27 cellular contexts compared by ENCODE assay signal in the genomic region with DNA sequence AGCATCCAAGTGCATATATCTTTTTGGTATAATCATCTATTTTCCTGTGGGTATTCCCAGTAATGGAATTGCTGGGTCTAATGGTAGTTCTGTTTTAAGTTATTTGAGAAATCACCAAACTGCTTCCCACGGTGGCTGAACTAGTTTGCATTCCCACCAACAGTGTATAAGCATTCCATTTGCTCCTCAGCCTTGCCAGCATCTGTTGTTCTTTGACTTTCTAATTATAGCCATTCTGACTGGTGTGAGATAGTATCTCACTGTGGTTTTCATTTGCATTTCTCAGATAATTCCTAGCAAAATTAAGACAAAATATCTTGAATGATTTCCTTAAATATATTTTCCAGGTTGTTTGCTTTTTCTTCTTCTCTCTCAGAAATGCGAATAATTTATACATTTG.
DNase-seq lines count a peak whose midpoint lies in the region; ATAC-seq and TF ChIP-seq lines count a peak whose summit lies in the region.
"Had no signal": no experiment of that assay in that cellular context is flagged by ENCODE, and none has a peak within 500 bp of the region (broad histone marks: within the 10 kb centered on the region; RNA-seq: fewer than 3 reads in every experiment).

No MANE protein-coding gene starts in this region.

- H3K4me1 ChIP-seq in heart right ventricle (peaks cover 0 to 5% (median 0%) of the 10 kb centered on the region in 9 donors), mesenchymal stem cell (ENCODE audit: control insufficient read depth, insufficient read depth, low read depth, low read length) (no peaks in the 10 kb centered on the region), MM.1S (ENCODE audit: low read length) (no peaks in the 10 kb centered on the region)
- H3K4me1 ChIP-seq: spleen, thyroid gland had no signal

- no peak overlapping the region for H4K91ac ChIP-seq in mesenchymal stem cell (ENCODE audit: low read length)

- H3K4ac ChIP-seq in mesenchymal stem cell (ENCODE audit: low read depth in 1 of 2, low read length in 2 of 2): no peak overlapping the region

- no peak overlapping the region for H3K23ac ChIP-seq in mesenchymal stem cell (ENCODE audit: low read length in 2 of 2)

- no peaks in the 10 kb centered on the region for H3K79me1 ChIP-seq in mesenchymal stem cell (replicated peaks; ENCODE audit: low read length, poor library complexity, severe bottlenecking)

- H3F3A ChIP-seq in MM.1S (ENCODE audit: insufficient read depth, low read length): no peaks in the 10 kb centered on the region

- DNase-seq in Right ventricle myocardium superior: no peak
- no peak for DNase-seq in heart right ventricle
- DNase-seq in astrocyte of the cerebellum (ENCODE audit: low read depth): peak; percentile 44
- peak; percentile 23 for DNase-seq in mesenchymal stem cell
- DNase-seq in NCI-H2081 treated with DMSO at 0.1 percent for 48 hours (lab: John Stamatoyannopoulos, UW): no peak
- DNase-seq in SKM-1 treated with dmso at 0.1 percent for 144 hours (lab: John Stamatoyannopoulos, UW; ENCODE audit: unreplicated experiment): no peak
- no peak for DNase-seq in MM.1S
- DNase-seq: activated B cell treated with CpG ODN at 0.5 μM for 24 hours; activated CD8-positive, alpha-beta memory T cell treated with anti-CD3 and anti-CD28 coated beads, Interleukin-2, amount 50 U/mL, for 48 hours; aorta; CD8-positive, alpha-beta memory T cell; cerebellar nuclear complex; DMS53; foreskin fibroblast; Karpas-422; natural killer cell; NCI-H1048; NCI-H187; NCI-H2227 treated with DMSO at 0.1 percent for 48 hours; spleen; stimulated activated CD4-positive, alpha-beta T cell treated with anti-CD3 and anti-CD28 coated beads, Interleukin-4, amount 100 ng/mL, for 1 hour; stimulated activated naive CD8-positive, alpha-beta T cell treated with anti-CD3 and anti-CD28 coated beads, Interleukin-15, Interleukin-2, amounts not matched to agents 100 U/mL and 50 U/mL, for 24 hours; T1000; thyroid gland had no signal

- H2AFZ ChIP-seq in mesenchymal stem cell (ENCODE audit: low read depth, low read length) (no peak overlapping the region), MM.1S (ENCODE audit: low read length) (no peak overlapping the region)

- H3K27ac ChIP-seq in heart right ventricle (no peak overlapping the region), mesenchymal stem cell (ENCODE audit: low read length, poor library complexity, severe bottlenecking) (no peak overlapping the region), MM.1S (ENCODE audit: low read length) (no peak overlapping the region)
- H3K27ac ChIP-seq: 22Rv1, spleen, thyroid gland had no signal

- H2AK5ac ChIP-seq in mesenchymal stem cell (ENCODE audit: low read length, severe bottlenecking): no peak overlapping the region

- H3K9me3 ChIP-seq in heart right ventricle (no peaks in the 10 kb centered on the region), mesenchymal stem cell (ENCODE audit: control insufficient read depth, low read length) (peaks cover 3% of the 10 kb centered on the region), MM.1S (replicated peaks; ENCODE audit: insufficient read depth, low read length) (no peaks in the 10 kb centered on the region)
- H3K9me3 ChIP-seq: thyroid gland had no signal

- H2BK120ac ChIP-seq in mesenchymal stem cell (ENCODE audit: low read depth, low read length): no peak overlapping the region

- H3K27me3 ChIP-seq in heart right ventricle: no peaks in the 10 kb centered on the region
- no peaks in the 10 kb centered on the region for H3K27me3 ChIP-seq in mesenchymal stem cell (ENCODE audit: control insufficient read depth in 1 of 2, insufficient read depth in 1 of 2, low read length in 2 of 2)
- H3K27me3 ChIP-seq in MM.1S (replicated peaks; ENCODE audit: insufficient read depth, low read length): no peaks in the 10 kb centered on the region
- H3K27me3 ChIP-seq: spleen, thyroid gland had no signal

- H2BK12ac ChIP-seq in mesenchymal stem cell (ENCODE audit: low read length in 2 of 2): no peak overlapping the region

- no peak overlapping the region for H3K18ac ChIP-seq in mesenchymal stem cell (ENCODE audit: low read depth in 1 of 2, low read length in 2 of 2)

- H3K9ac ChIP-seq in mesenchymal stem cell (ENCODE audit: low read length) (no peak overlapping the region), MM.1S (ENCODE audit: low read length) (no peak overlapping the region)

- no peaks in the 10 kb centered on the region for H3K9me2 ChIP-seq in MM.1S (replicated peaks; ENCODE audit: insufficient read depth, low read length)

- TF ChIP-seq CTCF in heart right ventricle (IDR thresholded peaks at IDR 0.05) (no peak), astrocyte of the cerebellum (IDR thresholded peaks at IDR 0.05; ENCODE audit: low read depth, low read length, missing control alignments) (no peak), MM.1S (IDR thresholded peaks at IDR 0.05; ENCODE audit: low read length) (no peak)

- H2BK15ac ChIP-seq in mesenchymal stem cell (ENCODE audit: low read depth, poor library complexity, severe bottlenecking): no peak overlapping the region

- intact Hi-C loops in Right ventricle myocardium superior (cut with DNase I): no loop called here
- intact Hi-C loops in heart right ventricle (cut with DNase I): no loop called here

- H4K8ac ChIP-seq in mesenchymal stem cell (ENCODE audit: low read length): no peak overlapping the region

- no peak overlapping the region for H2BK5ac ChIP-seq in mesenchymal stem cell (ENCODE audit: low read depth, low read length, poor library complexity, severe bottlenecking)

- H4K20me1 ChIP-seq in MM.1S (ENCODE audit: insufficient read depth, low read length): no peaks in the 10 kb centered on the region

- H3K14ac ChIP-seq in mesenchymal stem cell (ENCODE audit: low read length in 2 of 2): no peak overlapping the region

- WGBS in heart right ventricle, 2 donors: 52 to 55% methylated on average over 2 of the region's 2 CpGs
- no CpG with 5 or more reads among the region's 2 CpGs for WGBS in mesenchymal stem cell

- H3K4me3 ChIP-seq in heart right ventricle: no peak overlapping the region
- no peak overlapping the region for H3K4me3 ChIP-seq in astrocyte of the cerebellum (ENCODE audit: low read depth, low read length)
- no peak overlapping the region for H3K4me3 ChIP-seq in mesenchymal stem cell (ENCODE audit: insufficient read depth in 1 of 2, low read depth in 1 of 2, low read length in 2 of 2)
- no peak overlapping the region for H3K4me3 ChIP-seq in MM.1S (ENCODE audit: low read length)
- H3K4me3 ChIP-seq: spleen, thyroid gland had no signal

- H3K79me2 ChIP-seq in MM.1S (ENCODE audit: low read length): no peaks in the 10 kb centered on the region

- no peaks in the 10 kb centered on the region for H3K36me3 ChIP-seq in heart right ventricle
- H3K36me3 ChIP-seq in mesenchymal stem cell (ENCODE audit: control insufficient read depth in 1 of 2, insufficient read depth in 2 of 2, low read depth in 1 of 2, low read length in 2 of 2): no peaks in the 10 kb centered on the region
- no peaks in the 10 kb centered on the region for H3K36me3 ChIP-seq in MM.1S (replicated peaks; ENCODE audit: insufficient read depth, low read length)
- H3K36me3 ChIP-seq: spleen, thyroid gland had no signal

- in situ Hi-C loops in astrocyte of the cerebellum (cut with HindIII; ENCODE audit: low sequenced_read_pairs): no loop called here

- peak; percentile 57 for ATAC-seq in Right ventricle myocardium superior (ENCODE audit: poor library complexity)
- ATAC-seq in heart right ventricle: no peak
- ATAC-seq in HG03565 (IDR thresholded peaks at IDR 0.05; ENCODE audit: unreplicated experiment): no peak
- ATAC-seq: left lobe of liver; natural killer cell; stimulated activated naive CD8-positive, alpha-beta T cell treated with anti-CD3 and anti-CD28 coated beads, Interleukin-15, Interleukin-2, amounts not matched to agents 100 U/mL and 50 U/mL, for 24 hours had no signal

- no peak overlapping the region for H3K4me2 ChIP-seq in mesenchymal stem cell (ENCODE audit: low read length, poor library complexity, severe bottlenecking)
- H3K4me2 ChIP-seq in MM.1S (ENCODE audit: low read depth, low read length): no peak overlapping the region

Comparison
In these comparisons a context has a peak if more than half of its experiments do, and no peak if none do; other contexts are left out.
1. DNase-seq: peak in astrocyte of the cerebellum (single experiment) and mesenchymal stem cell (single experiment); none in Right ventricle myocardium superior (single experiment), heart right ventricle (0 of 2), NCI-H2081 treated with DMSO at 0.1 percent for 48 hours (single experiment), SKM-1 treated with dmso at 0.1 percent for 144 hours (single experiment) and MM.1S (single experiment).